In the genomic region with DNA sequence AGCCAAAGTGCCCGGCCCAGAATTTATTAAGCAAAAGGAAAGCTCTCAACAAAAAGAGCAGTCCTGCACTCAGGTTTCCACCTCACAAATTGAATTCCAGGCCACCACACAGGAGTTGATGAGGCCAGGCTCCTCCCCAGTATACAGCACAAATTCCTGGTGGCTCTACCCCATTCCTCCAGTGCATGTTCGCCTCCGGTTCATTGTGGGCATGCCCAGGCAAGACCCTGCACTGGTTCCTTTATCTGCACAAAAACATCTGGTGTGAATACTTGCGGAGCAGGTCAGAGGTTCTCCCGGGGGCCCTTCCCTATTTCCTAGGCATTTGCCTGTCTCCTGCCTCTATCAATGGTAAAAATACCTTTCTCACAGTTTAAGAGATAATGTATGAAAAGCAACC, we compare ENCODE assay signal across 11 cellular contexts.
DNase-seq lines count a peak whose midpoint lies in the region; ATAC-seq, FAIRE-seq and TF ChIP-seq lines count a peak whose summit lies in the region.
"Had no signal": no experiment of that assay in that cellular context is flagged by ENCODE, and none has a peak within 500 bp of the region (broad histone marks: within the 10 kb centered on the region; RNA-seq: fewer than 3 reads in every experiment).

No MANE protein-coding gene starts in this region.

- H3K79me2 ChIP-seq in ACC112 (ENCODE audit: control insufficient read depth, insufficient read depth, low read length, unreplicated experiment): no peaks in the 10 kb centered on the region
- no peaks in the 10 kb centered on the region for H3K79me2 ChIP-seq in astrocyte (ENCODE audit: insufficient read depth, low read length)

- H2AFZ ChIP-seq in ACC112 (ENCODE audit: low read length, unreplicated experiment) (peak overlapping the region; percentile 30), astrocyte (ENCODE audit: low read depth, low read length) (peak overlapping the region; percentile 60)

- no peak for TF ChIP-seq CTCF in astrocyte (IDR thresholded peaks at IDR 0.05; ENCODE audit: insufficient read depth, low read depth, low read length)

- peaks cover 4% of the 10 kb centered on the region for H3K9me3 Mint-ChIP-seq in astrocyte (ENCODE audit: unreplicated experiment)

- intact Hi-C loops in right cardiac atrium (cut with DNase I): no loop called here

- H3K9ac ChIP-seq in astrocyte (ENCODE audit: low read length): peak overlapping the region; percentile 10

- peaks cover 12% of the 10 kb centered on the region for H3K4me1 Mint-ChIP-seq in astrocyte (ENCODE audit: low read depth, unreplicated experiment)
- H3K4me1 Mint-ChIP-seq: B cell had no signal

- H3K4me1 ChIP-seq in ACC112 (ENCODE audit: control insufficient read depth, insufficient read depth, low read length, unreplicated experiment) (peaks cover 4% of the 10 kb centered on the region), astrocyte (ENCODE audit: insufficient read depth, low read length) (no peaks in the 10 kb centered on the region), iPS DF 6.9 (ENCODE audit: control insufficient read depth, insufficient read depth, low read length) (no peaks in the 10 kb centered on the region; the same call in 1 of the 2 replicates), right cardiac atrium (ENCODE audit: control insufficient read depth, insufficient read depth, low read length) (no peaks in the 10 kb centered on the region)

- H3K9me3 ChIP-seq in astrocyte (ENCODE audit: insufficient read depth, low read depth, low read length) (no peaks in the 10 kb centered on the region), iPS DF 6.9 (ENCODE audit: control insufficient read depth, insufficient read depth, low read length) (no peaks in the 10 kb centered on the region; the same call in 1 of the 2 replicates), right cardiac atrium (ENCODE audit: control insufficient read depth, low read length) (no peaks in the 10 kb centered on the region)

- peak overlapping the region; percentile 99 for H3K27ac Mint-ChIP-seq in astrocyte (ENCODE audit: unreplicated experiment)
- H3K27ac Mint-ChIP-seq: B cell had no signal

- H3K36me3 ChIP-seq in ACC112 (ENCODE audit: insufficient read depth, low read length) (no peaks in the 10 kb centered on the region), astrocyte (ENCODE audit: insufficient read depth, low read length) (no peaks in the 10 kb centered on the region), iPS DF 6.9 (ENCODE audit: control insufficient read depth, insufficient read depth, low read length) (no peaks in the 10 kb centered on the region)

- no peaks in the 10 kb centered on the region for H3K36me3 Mint-ChIP-seq in astrocyte (ENCODE audit: low read depth, unreplicated experiment)

- H3K27ac ChIP-seq in ACC112 (ENCODE audit: low read depth, low read length) (no peak overlapping the region), astrocyte (ENCODE audit: low read depth, low read length) (peak overlapping the region; percentile 31), iPS DF 6.9 (ENCODE audit: low read length) (no peak overlapping the region), right cardiac atrium (ENCODE audit: low read length) (no peak overlapping the region)

- DNase-seq in HT-29 (ENCODE audit: low spot score) (peak; percentile 81), astrocyte (ENCODE audit: low read depth) (peak; percentile 74), iPS DF 6.9 (ENCODE audit: low read depth, low spot score) (peak; percentile 41), GM19239 (ENCODE audit: insufficient read length, low spot score) (no peak), right cardiac atrium (no peak), NCI-H2029 (lab: John Stamatoyannopoulos, UW) (no peak), globus pallidus (ENCODE audit: low spot score) (no peak)
- DNase-seq: effector memory CD4-positive, alpha-beta T cell; NCI-H1048 had no signal

- WGBS in iPS DF 6.9 (ENCODE audit: insufficient coverage, insufficient read length): no CpG with 5 or more reads among the region's 5 CpGs
- whole genome bisulfite sequencing in right cardiac atrium: 34% methylated on average over 5 of the region's 5 CpGs

- H4K20me1 ChIP-seq in astrocyte (ENCODE audit: insufficient read depth, low read length): no peaks in the 10 kb centered on the region

- FAIRE-seq in astrocyte (lab: Jason Lieb, UNC) (no peak), GM19239 (lab: Jason Lieb, UNC) (no peak)

- H3K27me3 Mint-ChIP-seq in astrocyte (ENCODE audit: low read depth, unreplicated experiment): no peaks in the 10 kb centered on the region
- H3K27me3 Mint-ChIP-seq: B cell had no signal

- H3K4me3 Mint-ChIP-seq in astrocyte (ENCODE audit: unreplicated experiment): peak overlapping the region; percentile 74
- H3K4me3 Mint-ChIP-seq: B cell had no signal

- no peak for ATAC-seq in right cardiac atrium

- no peaks in the 10 kb centered on the region for H3K27me3 ChIP-seq in ACC112 (ENCODE audit: insufficient read depth, low read length)
- H3K27me3 ChIP-seq in astrocyte (ENCODE audit: insufficient read depth, low read length): no peaks in the 10 kb centered on the region
- H3K27me3 ChIP-seq in iPS DF 6.9 (ENCODE audit: control insufficient read depth, insufficient read depth, low read length): no peaks in the 10 kb centered on the region
- H3K27me3 ChIP-seq in right cardiac atrium (ENCODE audit: control insufficient read depth, insufficient read depth): no peaks in the 10 kb centered on the region

- H3K4me3 ChIP-seq in ACC112 (ENCODE audit: low read depth, low read length): no peak overlapping the region
- H3K4me3 ChIP-seq in astrocyte (ENCODE audit: insufficient read depth, low read depth, low read length): no peak overlapping the region
- no peak overlapping the region for H3K4me3 ChIP-seq in iPS DF 6.9 (ENCODE audit: low read length)
- no peak overlapping the region for H3K4me3 ChIP-seq in right cardiac atrium (ENCODE audit: low read length)

- H3K4me2 ChIP-seq in astrocyte (ENCODE audit: low read length): peak overlapping the region; percentile 11

Comparison
In these comparisons a context has a peak if more than half of its experiments do, and no peak if none do; other contexts are left out.
1. DNase-seq: peak in HT-29 (single experiment), astrocyte (single experiment) and iPS DF 6.9 (single experiment); none in GM19239 (single experiment), right cardiac atrium (0 of 3), NCI-H2029 (single experiment) and globus pallidus (single experiment).